In the genomic region with DNA sequence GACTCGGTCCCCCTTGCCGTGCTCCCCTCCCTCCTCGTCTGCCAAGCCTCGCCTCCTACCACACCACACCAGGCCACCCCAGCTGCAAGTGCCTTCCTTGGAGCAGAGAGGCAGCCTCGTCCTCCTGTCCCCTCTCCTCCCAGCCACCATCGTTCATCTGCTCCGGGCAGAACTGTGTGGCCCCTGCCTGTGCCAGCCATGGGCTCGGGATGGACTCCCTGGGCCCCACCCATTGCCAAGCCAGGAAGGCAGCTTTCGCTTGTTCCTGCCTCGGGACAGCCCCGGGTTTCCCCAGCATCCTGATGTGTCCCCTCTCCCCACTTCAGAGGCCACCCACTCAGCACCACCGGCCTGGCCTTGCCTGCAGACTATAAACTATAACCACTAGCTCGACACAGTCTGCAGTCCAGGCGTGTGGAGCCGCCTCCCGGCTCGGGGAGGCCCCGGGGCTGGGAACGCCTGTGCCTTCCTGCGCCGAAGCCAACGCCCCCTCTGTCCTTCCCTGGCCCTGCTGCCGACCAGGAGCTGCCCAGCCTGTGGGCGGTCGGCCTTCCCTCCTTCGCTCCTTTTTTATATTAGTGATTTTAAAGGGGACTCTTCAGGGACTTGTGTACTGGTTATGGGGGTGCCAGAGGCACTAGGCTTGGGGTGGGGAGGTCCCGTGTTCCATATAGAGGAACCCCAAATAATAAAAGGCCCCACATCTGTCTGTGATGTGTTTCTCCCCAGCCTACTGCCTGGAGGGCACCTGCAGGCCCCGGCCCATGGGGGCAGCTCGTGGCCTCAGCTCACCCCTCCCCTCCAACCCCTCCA, we compare ENCODE assay signal across 1 cellular context.
TF ChIP-seq lines count a peak whose summit lies in the region.

No MANE protein-coding gene starts in this region.

TF ChIP-seq in HepG2, 621 proteins besides CTCF, POLR2A, EP300 and RAD21:
- TF ChIP-seq ZNF737 (CRISPR knock-in tag; IDR thresholded peaks at IDR 0.05; ENCODE audit: borderline replicate concordance) (no peak), TCF12 (IDR thresholded peaks at IDR 0.05) (no peak), TCF12 (CRISPR knock-in tag; IDR thresholded peaks at IDR 0.05) (no peak), ZNF644 (CRISPR knock-in tag; IDR thresholded peaks at IDR 0.05; ENCODE audit: low read depth) (no peak), ETS1 (CRISPR knock-in tag; IDR thresholded peaks at IDR 0.05) (no peak), NFE2L1 (CRISPR knock-in tag; IDR thresholded peaks at IDR 0.05; ENCODE audit: borderline replicate concordance) (no peak), ZNF207 (IDR thresholded peaks at IDR 0.05; ENCODE audit: borderline replicate concordance) (no peak), RFXAP (CRISPR knock-in tag; IDR thresholded peaks at IDR 0.05; ENCODE audit: borderline replicate concordance) (no peak), SRSF1 (optimal IDR thresholded peaks at IDR 0.05; ENCODE audit: low read depth, low read length) (no peak), ZNF253 (CRISPR knock-in tag; IDR thresholded peaks at IDR 0.05; ENCODE audit: borderline replicate concordance) (no peak)
- TF ChIP-seq, protein P1, sequence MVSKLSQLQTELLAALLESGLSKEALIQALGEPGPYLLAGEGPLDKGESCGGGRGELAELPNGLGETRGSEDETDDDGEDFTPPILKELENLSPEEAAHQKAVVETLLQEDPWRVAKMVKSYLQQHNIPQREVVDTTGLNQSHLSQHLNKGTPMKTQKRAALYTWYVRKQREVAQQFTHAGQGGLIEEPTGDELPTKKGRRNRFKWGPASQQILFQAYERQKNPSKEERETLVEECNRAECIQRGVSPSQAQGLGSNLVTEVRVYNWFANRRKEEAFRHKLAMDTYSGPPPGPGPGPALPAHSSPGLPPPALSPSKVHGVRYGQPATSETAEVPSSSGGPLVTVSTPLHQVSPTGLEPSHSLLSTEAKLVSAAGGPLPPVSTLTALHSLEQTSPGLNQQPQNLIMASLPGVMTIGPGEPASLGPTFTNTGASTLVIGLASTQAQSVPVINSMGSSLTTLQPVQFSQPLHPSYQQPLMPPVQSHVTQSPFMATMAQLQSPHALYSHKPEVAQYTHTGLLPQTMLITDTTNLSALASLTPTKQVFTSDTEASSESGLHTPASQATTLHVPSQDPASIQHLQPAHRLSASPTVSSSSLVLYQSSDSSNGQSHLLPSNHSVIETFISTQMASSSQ (IDR thresholded peaks at IDR 0.05; ENCODE audit: low read depth), result no peak
- TF ChIP-seq, protein P1 (CRISPR knock-in tag; IDR thresholded peaks at IDR 0.05; ENCODE audit: borderline replicate concordance), result no peak
- TF ChIP-seq, protein P2, sequence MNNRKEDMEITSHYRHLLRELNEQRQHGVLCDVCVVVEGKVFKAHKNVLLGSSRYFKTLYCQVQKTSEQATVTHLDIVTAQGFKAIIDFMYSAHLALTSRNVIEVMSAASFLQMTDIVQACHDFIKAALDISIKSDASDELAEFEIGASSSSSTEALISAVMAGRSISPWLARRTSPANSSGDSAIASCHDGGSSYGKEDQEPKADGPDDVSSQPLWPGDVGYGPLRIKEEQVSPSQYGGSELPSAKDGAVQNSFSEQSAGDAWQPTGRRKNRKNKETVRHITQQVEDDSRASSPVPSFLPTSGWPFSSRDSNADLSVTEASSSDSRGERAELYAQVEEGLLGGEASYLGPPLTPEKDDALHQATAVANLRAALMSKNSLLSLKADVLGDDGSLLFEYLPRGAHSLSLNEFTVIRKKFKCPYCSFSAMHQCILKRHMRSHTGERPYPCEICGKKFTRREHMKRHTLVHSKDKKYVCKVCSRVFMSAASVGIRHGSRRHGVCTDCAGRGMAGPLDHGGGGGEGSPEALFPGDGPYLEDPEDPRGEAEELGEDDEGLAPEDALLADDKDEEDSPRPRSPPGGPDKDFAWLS (CRISPR knock-in tag; IDR thresholded peaks at IDR 0.05; ENCODE audit: borderline replicate concordance), result no peak
TF ChIP-seq in HepG2: peak in this region for 0.
